In genomic region chr9:128159784-128160602, GRCh38 we compare ENCODE assay signal across 1 cellular context.
TF ChIP-seq lines count a peak whose summit lies in the region.

BBLN (plus strand) TSS chr9:128160265; CDS start chr9:128160408, 143 bp downstream.

TF ChIP-seq in K562, 482 proteins besides CTCF, POLR2A, EP300 and RAD21 (continued from another document and continues in another):
- peak; percentile 88 for TF ChIP-seq REST (CRISPR knock-in tag; IDR thresholded peaks at IDR 0.05; ENCODE audit: low read depth)
- TF ChIP-seq HLTF (IDR thresholded peaks at IDR 0.05) = peak; percentile 84; the same call in 1 of the 2 replicates
- TF ChIP-seq SAFB2 (IDR thresholded peaks at IDR 0.05; ENCODE audit: borderline replicate concordance, low read depth, low read length, severe bottlenecking) = no peak
- 0 out of 2 replicates have a peak, but pooled peaks have one; percentile 19 for TF ChIP-seq HOMEZ (CRISPR knock-in tag; IDR thresholded peaks at IDR 0.05)
- TF ChIP-seq SIN3A (IDR thresholded peaks at IDR 0.05; ENCODE audit: borderline replicate concordance in 2 of 2, control insufficient read depth in 1 of 2, low read depth in 2 of 2, low read length in 2 of 2) = peak; percentile 87 to 92; a peak in 3 of 4 replicates
- 0 out of 2 replicates have a peak, but pooled peaks have one; percentile 55 for TF ChIP-seq SMAD3 (CRISPR knock-in tag; conservative IDR thresholded peaks at IDR 0.05)
- TF ChIP-seq TEAD4 (IDR thresholded peaks at IDR 0.05; ENCODE audit: low read length) = peak; percentile 83
- TF ChIP-seq TEAD4 (CRISPR knock-in tag; IDR thresholded peaks at IDR 0.05; ENCODE audit: borderline replicate concordance) = no peak
- peak; percentile 92; the same call in 1 of the 2 replicates for TF ChIP-seq POLR2AphosphoS2 (IDR thresholded peaks at IDR 0.05; ENCODE audit: low read length)
- peak; percentile 83 for TF ChIP-seq PML (IDR thresholded peaks at IDR 0.05; ENCODE audit: low read length)
- peak; percentile 86 for TF ChIP-seq PCBP1 (IDR thresholded peaks at IDR 0.05; ENCODE audit: low read depth, low read length, poor library complexity, severe bottlenecking)
- peak in 1 of 2 experiments; percentile 66; a peak in 2 of 4 replicates for TF ChIP-seq TEAD1 (CRISPR knock-in tag; IDR thresholded peaks at IDR 0.05)
- TF ChIP-seq SPI1 (IDR thresholded peaks at IDR 0.05; ENCODE audit: borderline replicate concordance, low read depth, low read length) = 0 out of 2 replicates have a peak, but pooled peaks have one; percentile 18
- TF ChIP-seq ZFP91 (CRISPR knock-in tag; IDR thresholded peaks at IDR 0.05) = no peak
- peak; percentile 91 for TF ChIP-seq TRIM28 (IDR thresholded peaks at IDR 0.05)
- TF ChIP-seq KDM4B (IDR thresholded peaks at IDR 0.05; ENCODE audit: borderline replicate concordance in 2 of 2, low read depth in 1 of 2) = no peak
- TF ChIP-seq MECOM (CRISPR knock-in tag; IDR thresholded peaks at IDR 0.05) = no peak
- 0 out of 2 replicates have a peak, but pooled peaks have one; percentile 5 for TF ChIP-seq DEAF1 (CRISPR knock-in tag; IDR thresholded peaks at IDR 0.05)
- peak; percentile 41 for TF ChIP-seq NEUROD1 (IDR thresholded peaks at IDR 0.05; ENCODE audit: borderline replicate concordance, low read depth, low read length, partially characterized antibody)
- TF ChIP-seq SRF (CRISPR knock-in tag; IDR thresholded peaks at IDR 0.05) = peak in 1 of 2 experiments; percentile 17; a peak in 1 of 4 replicates
- 0 out of 2 replicates have a peak, but pooled peaks have one; percentile 36 for TF ChIP-seq ZNF668 (CRISPR knock-in tag; IDR thresholded peaks at IDR 0.05)
- TF ChIP-seq NR4A1 (CRISPR knock-in tag; IDR thresholded peaks at IDR 0.05) = peak; percentile 93
- peak; percentile 38 for TF ChIP-seq NR4A1 (tag; IDR thresholded peaks at IDR 0.05)
- peak; percentile 79 for TF ChIP-seq THRB (CRISPR knock-in tag; conservative IDR thresholded peaks at IDR 0.05)
- peak; percentile 73; the same call in 1 of the 2 replicates for TF ChIP-seq HIVEP1 (CRISPR knock-in tag; IDR thresholded peaks at IDR 0.05)
- TF ChIP-seq GATAD2A (IDR thresholded peaks at IDR 0.05) = no peak
- TF ChIP-seq SREBF2 (CRISPR knock-in tag; IDR thresholded peaks at IDR 0.05) = no peak
- peak in 2 of 3 experiments; percentile 85 to 89 for TF ChIP-seq YY1 (IDR thresholded peaks at IDR 0.05; ENCODE audit: borderline replicate concordance in 1 of 3, control insufficient read depth in 1 of 3, extremely low read depth in 1 of 3, insufficient read depth in 3 of 3, insufficient read length in 1 of 3, insufficient replicate concordance in 2 of 3, low read depth in 1 of 3, low read length in 2 of 3)
- TF ChIP-seq ZNF695 (CRISPR knock-in tag; IDR thresholded peaks at IDR 0.05) = no peak
- no peak for TF ChIP-seq SRSF3 (IDR thresholded peaks at IDR 0.05; ENCODE audit: insufficient read depth, low read length)
- peak in 1 of 2 experiments; percentile 21; a peak in 2 of 4 replicates for TF ChIP-seq MAZ (CRISPR knock-in tag; conservative IDR thresholded peaks at IDR 0.05 in 1 of 2, IDR thresholded peaks at IDR 0.05 in 1 of 2)
- peak; percentile 81 for TF ChIP-seq ETV1 (tag; conservative IDR thresholded peaks at IDR 0.05; ENCODE audit: low read depth)
- TF ChIP-seq ZNF384 (IDR thresholded peaks at IDR 0.05; ENCODE audit: low read depth, low read length) = peak; percentile 64; the same call in 1 of the 2 replicates
- TF ChIP-seq E2F3 (CRISPR knock-in tag; IDR thresholded peaks at IDR 0.05) = peak; percentile 87
- no peak for TF ChIP-seq FOXJ3 (CRISPR knock-in tag; IDR thresholded peaks at IDR 0.05)
- TF ChIP-seq MEIS2 (IDR thresholded peaks at IDR 0.05; ENCODE audit: partially characterized antibody) = no peak
- no peak for TF ChIP-seq ZNF124 (CRISPR knock-in tag; IDR thresholded peaks at IDR 0.05)
- peak; percentile 35; the same call in 1 of the 2 replicates for TF ChIP-seq ZNF354B (CRISPR knock-in tag; IDR thresholded peaks at IDR 0.05)
- no peak for TF ChIP-seq ATF1 (CRISPR knock-in tag; IDR thresholded peaks at IDR 0.05)
- TF ChIP-seq ATF1 (tag; IDR thresholded peaks at IDR 0.05) = peak; percentile 96
- TF ChIP-seq KDM5B (IDR thresholded peaks at IDR 0.05; ENCODE audit: insufficient replicate concordance, low read depth, low read length) = peak; percentile 98
- peak; percentile 70 for TF ChIP-seq JUND (IDR thresholded peaks at IDR 0.05; ENCODE audit: borderline replicate concordance, low read depth, low read length)
- TF ChIP-seq JUND (tag; IDR thresholded peaks at IDR 0.05; ENCODE audit: borderline replicate concordance, low read depth, low read length) = no peak; the same call in 1 of the 3 replicates
- TF ChIP-seq E2F1 (CRISPR knock-in tag; IDR thresholded peaks at IDR 0.05) = peak; percentile 32; the same call in 1 of the 2 replicates
- peak; percentile 96 for TF ChIP-seq RREB1 (CRISPR knock-in tag; IDR thresholded peaks at IDR 0.05)
